1 cellular context compared by ENCODE assay signal in the genomic region with DNA sequence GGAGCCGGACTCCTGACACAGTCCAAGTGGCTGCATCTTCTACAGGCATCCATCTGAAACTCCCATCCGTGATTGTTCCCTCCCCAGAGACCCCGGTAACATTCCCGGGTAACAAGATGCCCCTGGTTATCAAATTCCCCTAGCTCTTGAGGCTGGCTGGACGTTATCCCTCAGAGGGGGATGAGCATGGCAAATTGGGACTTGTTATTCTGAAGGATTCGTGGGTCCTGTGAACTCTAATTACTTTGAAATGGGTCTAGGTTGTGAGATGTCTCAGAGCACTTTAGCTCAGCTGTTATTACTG.
TF ChIP-seq lines count a peak whose summit lies in the region.

No MANE protein-coding gene starts in this region.

TF ChIP-seq in H1, 55 proteins besides CTCF, POLR2A, EP300 and RAD21:
- TF ChIP-seq RXRA (IDR thresholded peaks at IDR 0.05; ENCODE audit: insufficient read depth, low read depth, low read length) (no peak), RBBP5 (IDR thresholded peaks at IDR 0.05; ENCODE audit: borderline replicate concordance, low read depth, low read length) (no peak), EGR1 (IDR thresholded peaks at IDR 0.05; ENCODE audit: borderline replicate concordance, low read depth, low read length) (no peak), TEAD4 (IDR thresholded peaks at IDR 0.05; ENCODE audit: low read depth, low read length) (no peak), KDM4A (IDR thresholded peaks at IDR 0.05; ENCODE audit: low read depth, low read length, severe bottlenecking) (no peak), CBX8 (IDR thresholded peaks at IDR 0.05; ENCODE audit: borderline replicate concordance, low read depth, low read length) (no peak), NRF1 (IDR thresholded peaks at IDR 0.05; ENCODE audit: low read depth, low read length) (no peak), SIRT6 (IDR thresholded peaks at IDR 0.05; ENCODE audit: low read length) (no peak)
- TF ChIP-seq, protein P1, sequence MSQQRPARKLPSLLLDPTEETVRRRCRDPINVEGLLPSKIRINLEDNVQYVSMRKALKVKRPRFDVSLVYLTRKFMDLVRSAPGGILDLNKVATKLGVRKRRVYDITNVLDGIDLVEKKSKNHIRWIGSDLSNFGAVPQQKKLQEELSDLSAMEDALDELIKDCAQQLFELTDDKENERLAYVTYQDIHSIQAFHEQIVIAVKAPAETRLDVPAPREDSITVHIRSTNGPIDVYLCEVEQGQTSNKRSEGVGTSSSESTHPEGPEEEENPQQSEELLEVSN (IDR thresholded peaks at IDR 0.05): no peak
